1 cellular context compared by ENCODE assay signal in genomic region chr5:10590226-10591047, GRCh38.
TF ChIP-seq lines count a peak whose summit lies in the region.

No MANE protein-coding gene starts in this region.

TF ChIP-seq in K562, 482 proteins besides CTCF, POLR2A, EP300 and RAD21 (continued from another document and continues in another):
- TF ChIP-seq, protein P1, sequence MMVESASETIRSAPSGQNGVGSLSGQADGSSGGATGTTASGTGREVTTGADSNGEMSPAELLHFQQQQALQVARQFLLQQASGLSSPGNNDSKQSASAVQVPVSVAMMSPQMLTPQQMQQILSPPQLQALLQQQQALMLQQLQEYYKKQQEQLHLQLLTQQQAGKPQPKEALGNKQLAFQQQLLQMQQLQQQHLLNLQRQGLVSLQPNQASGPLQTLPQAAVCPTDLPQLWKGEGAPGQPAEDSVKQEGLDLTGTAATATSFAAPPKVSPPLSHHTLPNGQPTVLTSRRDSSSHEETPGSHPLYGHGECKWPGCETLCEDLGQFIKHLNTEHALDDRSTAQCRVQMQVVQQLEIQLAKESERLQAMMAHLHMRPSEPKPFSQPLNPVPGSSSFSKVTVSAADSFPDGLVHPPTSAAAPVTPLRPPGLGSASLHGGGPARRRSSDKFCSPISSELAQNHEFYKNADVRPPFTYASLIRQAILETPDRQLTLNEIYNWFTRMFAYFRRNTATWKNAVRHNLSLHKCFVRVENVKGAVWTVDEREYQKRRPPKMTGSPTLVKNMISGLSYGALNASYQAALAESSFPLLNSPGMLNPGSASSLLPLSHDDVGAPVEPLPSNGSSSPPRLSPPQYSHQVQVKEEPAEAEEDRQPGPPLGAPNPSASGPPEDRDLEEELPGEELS (CRISPR knock-in tag; IDR thresholded peaks at IDR 0.05; ENCODE audit: borderline replicate concordance) = no peak
- TF ChIP-seq KLF6 (CRISPR knock-in tag; IDR thresholded peaks at IDR 0.05; ENCODE audit: borderline replicate concordance) = no peak
- no peak for TF ChIP-seq HNRNPK (IDR thresholded peaks at IDR 0.05; ENCODE audit: low read depth, low read length, poor library complexity, severe bottlenecking)
- TF ChIP-seq FOXK2 (conservative IDR thresholded peaks at IDR 0.05 in 1 of 2, IDR thresholded peaks at IDR 0.05 in 1 of 2; ENCODE audit: low read depth in 2 of 2) = no peak
- no peak for TF ChIP-seq SREBF1 (IDR thresholded peaks at IDR 0.05; ENCODE audit: borderline replicate concordance, low read depth, low read length)
- no peak for TF ChIP-seq RBBP5 (IDR thresholded peaks at IDR 0.05; ENCODE audit: borderline replicate concordance, insufficient read depth, low read length, poor library complexity, severe bottlenecking)
- TF ChIP-seq TCF3 (CRISPR knock-in tag; IDR thresholded peaks at IDR 0.05) = peak; percentile 54
- TF ChIP-seq HDGF (IDR thresholded peaks at IDR 0.05) = peak; percentile 66; the same call in 1 of the 2 replicates
- peak in 1 of 2 experiments; percentile 53; a peak in 1 of 4 replicates for TF ChIP-seq RCOR1 (IDR thresholded peaks at IDR 0.05; ENCODE audit: borderline replicate concordance in 1 of 2, low read depth in 2 of 2, low read length in 2 of 2)
- TF ChIP-seq EP400 (IDR thresholded peaks at IDR 0.05) = no peak
- no peak for TF ChIP-seq FUS (optimal IDR thresholded peaks at IDR 0.05; ENCODE audit: low read depth, low read length)
- TF ChIP-seq, protein P2, sequence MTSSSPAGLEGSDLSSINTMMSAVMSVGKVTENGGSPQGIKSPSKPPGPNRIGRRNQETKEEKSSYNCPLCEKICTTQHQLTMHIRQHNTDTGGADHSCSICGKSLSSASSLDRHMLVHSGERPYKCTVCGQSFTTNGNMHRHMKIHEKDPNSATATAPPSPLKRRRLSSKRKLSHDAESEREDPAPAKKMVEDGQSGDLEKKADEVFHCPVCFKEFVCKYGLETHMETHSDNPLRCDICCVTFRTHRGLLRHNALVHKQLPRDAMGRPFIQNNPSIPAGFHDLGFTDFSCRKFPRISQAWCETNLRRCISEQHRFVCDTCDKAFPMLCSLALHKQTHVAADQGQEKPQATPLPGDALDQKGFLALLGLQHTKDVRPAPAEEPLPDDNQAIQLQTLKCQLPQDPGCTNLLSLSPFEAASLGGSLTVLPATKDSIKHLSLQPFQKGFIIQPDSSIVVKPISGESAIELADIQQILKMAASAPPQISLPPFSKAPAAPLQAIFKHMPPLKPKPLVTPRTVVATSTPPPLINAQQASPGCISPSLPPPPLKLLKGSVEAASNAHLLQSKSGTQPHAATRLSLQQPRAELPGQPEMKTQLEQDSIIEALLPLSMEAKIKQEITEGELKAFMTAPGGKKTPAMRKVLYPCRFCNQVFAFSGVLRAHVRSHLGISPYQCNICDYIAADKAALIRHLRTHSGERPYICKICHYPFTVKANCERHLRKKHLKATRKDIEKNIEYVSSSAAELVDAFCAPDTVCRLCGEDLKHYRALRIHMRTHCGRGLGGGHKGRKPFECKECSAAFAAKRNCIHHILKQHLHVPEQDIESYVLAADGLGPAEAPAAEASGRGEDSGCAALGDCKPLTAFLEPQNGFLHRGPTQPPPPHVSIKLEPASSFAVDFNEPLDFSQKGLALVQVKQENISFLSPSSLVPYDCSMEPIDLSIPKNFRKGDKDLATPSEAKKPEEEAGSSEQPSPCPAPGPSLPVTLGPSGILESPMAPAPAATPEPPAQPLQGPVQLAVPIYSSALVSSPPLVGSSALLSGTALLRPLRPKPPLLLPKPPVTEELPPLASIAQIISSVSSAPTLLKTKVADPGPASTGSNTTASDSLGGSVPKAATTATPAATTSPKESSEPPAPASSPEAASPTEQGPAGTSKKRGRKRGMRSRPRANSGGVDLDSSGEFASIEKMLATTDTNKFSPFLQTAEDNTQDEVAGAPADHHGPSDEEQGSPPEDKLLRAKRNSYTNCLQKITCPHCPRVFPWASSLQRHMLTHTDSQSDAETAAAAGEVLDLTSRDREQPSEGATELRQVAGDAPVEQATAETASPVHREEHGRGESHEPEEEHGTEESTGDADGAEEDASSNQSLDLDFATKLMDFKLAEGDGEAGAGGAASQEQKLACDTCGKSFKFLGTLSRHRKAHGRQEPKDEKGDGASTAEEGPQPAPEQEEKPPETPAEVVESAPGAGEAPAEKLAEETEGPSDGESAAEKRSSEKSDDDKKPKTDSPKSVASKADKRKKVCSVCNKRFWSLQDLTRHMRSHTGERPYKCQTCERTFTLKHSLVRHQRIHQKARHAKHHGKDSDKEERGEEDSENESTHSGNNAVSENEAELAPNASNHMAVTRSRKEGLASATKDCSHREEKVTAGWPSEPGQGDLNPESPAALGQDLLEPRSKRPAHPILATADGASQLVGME (CRISPR knock-in tag; IDR thresholded peaks at IDR 0.05) = no peak
- TF ChIP-seq RUNX1 (IDR thresholded peaks at IDR 0.05; ENCODE audit: low read depth) = no peak
- no peak for TF ChIP-seq EGR1 (conservative IDR thresholded peaks at IDR 0.05)
- TF ChIP-seq, protein P3, sequence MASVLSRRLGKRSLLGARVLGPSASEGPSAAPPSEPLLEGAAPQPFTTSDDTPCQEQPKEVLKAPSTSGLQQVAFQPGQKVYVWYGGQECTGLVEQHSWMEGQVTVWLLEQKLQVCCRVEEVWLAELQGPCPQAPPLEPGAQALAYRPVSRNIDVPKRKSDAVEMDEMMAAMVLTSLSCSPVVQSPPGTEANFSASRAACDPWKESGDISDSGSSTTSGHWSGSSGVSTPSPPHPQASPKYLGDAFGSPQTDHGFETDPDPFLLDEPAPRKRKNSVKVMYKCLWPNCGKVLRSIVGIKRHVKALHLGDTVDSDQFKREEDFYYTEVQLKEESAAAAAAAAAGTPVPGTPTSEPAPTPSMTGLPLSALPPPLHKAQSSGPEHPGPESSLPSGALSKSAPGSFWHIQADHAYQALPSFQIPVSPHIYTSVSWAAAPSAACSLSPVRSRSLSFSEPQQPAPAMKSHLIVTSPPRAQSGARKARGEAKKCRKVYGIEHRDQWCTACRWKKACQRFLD (CRISPR knock-in tag; IDR thresholded peaks at IDR 0.05) = peak; percentile 56; the same call in 1 of the 2 replicates
- TF ChIP-seq TFAM (CRISPR knock-in tag; conservative IDR thresholded peaks at IDR 0.05) = no peak
- no peak for TF ChIP-seq NR2F6 (CRISPR knock-in tag; IDR thresholded peaks at IDR 0.05)
- no peak for TF ChIP-seq CBX1 (IDR thresholded peaks at IDR 0.05; ENCODE audit: low read depth)
- no peak for TF ChIP-seq ILK (tag; IDR thresholded peaks at IDR 0.05; ENCODE audit: borderline replicate concordance, low read depth)
- TF ChIP-seq GABPA (tag; conservative IDR thresholded peaks at IDR 0.05; ENCODE audit: low read depth) = no peak
- TF ChIP-seq NELFE (IDR thresholded peaks at IDR 0.05; ENCODE audit: insufficient read depth, insufficient read length) = no peak
- TF ChIP-seq TGIF2 (CRISPR knock-in tag; IDR thresholded peaks at IDR 0.05) = no peak
- TF ChIP-seq ZSCAN32 (CRISPR knock-in tag; IDR thresholded peaks at IDR 0.05) = no peak
- TF ChIP-seq ZNF431 (CRISPR knock-in tag; IDR thresholded peaks at IDR 0.05) = no peak
- TF ChIP-seq MED1 (CRISPR knock-in tag; IDR thresholded peaks at IDR 0.05; ENCODE audit: borderline replicate concordance) = no peak
- TF ChIP-seq NFATC3 (IDR thresholded peaks at IDR 0.05) = 0 out of 2 replicates have a peak, but pooled peaks have one; percentile 35
- 0 out of 2 replicates have a peak, but pooled peaks have one; percentile 15 for TF ChIP-seq STAT5A (IDR thresholded peaks at IDR 0.05; ENCODE audit: borderline replicate concordance, low read length)
- 0 out of 2 replicates have a peak, but pooled peaks have one; percentile 25 for TF ChIP-seq DMBX1 (CRISPR knock-in tag; IDR thresholded peaks at IDR 0.05; ENCODE audit: borderline replicate concordance)
- no peak for TF ChIP-seq XRCC4 (IDR thresholded peaks at IDR 0.05; ENCODE audit: extremely low read depth, insufficient read depth, insufficient read length)
- TF ChIP-seq POLR2AphosphoS5 (IDR thresholded peaks at IDR 0.05; ENCODE audit: control insufficient read depth, insufficient read depth, low read depth, low read length) = peak; percentile 30; the same call in 1 of the 2 replicates
- TF ChIP-seq GTF2F1 (IDR thresholded peaks at IDR 0.05; ENCODE audit: low read depth, low read length) = no peak
- TF ChIP-seq MLX (CRISPR knock-in tag; conservative IDR thresholded peaks at IDR 0.05) = no peak
- no peak for TF ChIP-seq PYGO2 (tag; IDR thresholded peaks at IDR 0.05)
- TF ChIP-seq DDX20 (tag; IDR thresholded peaks at IDR 0.05; ENCODE audit: low read depth) = no peak
- TF ChIP-seq MAFF (IDR thresholded peaks at IDR 0.05; ENCODE audit: low read length) = peak; percentile 38; the same call in 1 of the 2 replicates
- no peak for TF ChIP-seq ZNF584 (CRISPR knock-in tag; IDR thresholded peaks at IDR 0.05; ENCODE audit: low read depth)
- no peak for TF ChIP-seq BRD4 (IDR thresholded peaks at IDR 0.05)
- TF ChIP-seq TCFL5 (CRISPR knock-in tag; conservative IDR thresholded peaks at IDR 0.05) = no peak
- TF ChIP-seq NFIX (CRISPR knock-in tag; IDR thresholded peaks at IDR 0.05; ENCODE audit: low read depth) = no peak
- no peak for TF ChIP-seq LARP7 (IDR thresholded peaks at IDR 0.05)
- TF ChIP-seq, protein P4, sequence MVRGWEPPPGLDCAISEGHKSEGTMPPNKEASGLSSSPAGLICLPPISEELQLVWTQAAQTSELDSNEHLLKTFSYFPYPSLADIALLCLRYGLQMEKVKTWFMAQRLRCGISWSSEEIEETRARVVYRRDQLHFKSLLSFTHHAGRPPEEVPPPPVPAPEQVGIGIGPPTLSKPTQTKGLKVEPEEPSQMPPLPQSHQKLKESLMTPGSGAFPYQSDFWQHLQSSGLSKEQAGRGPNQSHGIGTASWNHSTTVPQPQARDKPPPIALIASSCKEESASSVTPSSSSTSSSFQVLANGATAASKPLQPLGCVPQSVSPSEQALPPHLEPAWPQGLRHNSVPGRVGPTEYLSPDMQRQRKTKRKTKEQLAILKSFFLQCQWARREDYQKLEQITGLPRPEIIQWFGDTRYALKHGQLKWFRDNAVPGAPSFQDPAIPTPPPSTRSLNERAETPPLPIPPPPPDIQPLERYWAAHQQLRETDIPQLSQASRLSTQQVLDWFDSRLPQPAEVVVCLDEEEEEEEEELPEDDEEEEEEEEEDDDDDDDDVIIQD (CRISPR knock-in tag; IDR thresholded peaks at IDR 0.05) = no peak
- TF ChIP-seq ZNF175 (CRISPR knock-in tag; IDR thresholded peaks at IDR 0.05; ENCODE audit: low read depth) = no peak
- TF ChIP-seq ZNF24 (IDR thresholded peaks at IDR 0.05) = 0 out of 2 replicates have a peak, but pooled peaks have one; percentile 31
- TF ChIP-seq, protein P5, sequence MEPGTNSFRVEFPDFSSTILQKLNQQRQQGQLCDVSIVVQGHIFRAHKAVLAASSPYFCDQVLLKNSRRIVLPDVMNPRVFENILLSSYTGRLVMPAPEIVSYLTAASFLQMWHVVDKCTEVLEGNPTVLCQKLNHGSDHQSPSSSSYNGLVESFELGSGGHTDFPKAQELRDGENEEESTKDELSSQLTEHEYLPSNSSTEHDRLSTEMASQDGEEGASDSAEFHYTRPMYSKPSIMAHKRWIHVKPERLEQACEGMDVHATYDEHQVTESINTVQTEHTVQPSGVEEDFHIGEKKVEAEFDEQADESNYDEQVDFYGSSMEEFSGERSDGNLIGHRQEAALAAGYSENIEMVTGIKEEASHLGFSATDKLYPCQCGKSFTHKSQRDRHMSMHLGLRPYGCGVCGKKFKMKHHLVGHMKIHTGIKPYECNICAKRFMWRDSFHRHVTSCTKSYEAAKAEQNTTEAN (CRISPR knock-in tag; IDR thresholded peaks at IDR 0.05) = no peak
